In the genomic region with DNA sequence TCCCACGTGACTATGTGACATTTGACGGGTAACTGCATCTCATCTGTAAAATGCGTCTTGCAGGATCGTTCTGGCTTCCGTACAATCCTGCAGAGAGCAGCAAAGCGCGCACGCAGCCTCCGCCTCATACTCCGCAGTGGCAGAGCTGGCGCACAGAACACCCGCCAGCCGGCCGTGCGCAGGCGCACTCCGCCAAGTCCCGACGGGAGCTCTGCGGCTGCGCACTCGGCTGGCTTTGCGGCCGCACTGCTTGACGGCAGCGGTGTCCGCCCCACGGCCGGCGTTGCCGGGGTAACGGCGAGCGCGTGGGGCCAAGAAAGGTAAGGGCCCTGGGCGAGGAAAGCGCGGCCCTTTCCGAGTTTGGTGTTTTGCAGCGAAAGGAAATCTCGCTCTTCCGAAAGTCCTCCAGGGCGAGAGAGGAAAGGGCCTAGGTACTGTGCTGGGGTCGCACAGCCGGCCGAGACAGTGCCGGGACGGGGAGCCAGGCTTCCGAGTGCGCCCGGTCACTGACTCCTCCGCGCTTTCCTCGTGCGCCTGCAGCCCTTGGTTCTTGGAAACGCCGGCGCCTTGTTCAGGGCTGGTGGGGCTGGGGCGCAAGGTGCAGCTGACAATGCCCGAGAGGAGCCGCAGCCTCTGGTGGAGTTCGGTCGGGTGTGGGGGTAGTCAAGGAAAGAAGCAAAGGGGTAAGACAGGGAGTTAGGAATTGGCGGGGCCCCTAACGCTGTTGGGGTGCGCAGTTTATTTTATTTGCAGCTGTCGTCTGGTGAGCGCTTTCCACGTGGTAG, we compare ENCODE assay signal across 1 cellular context.
TF ChIP-seq lines count a peak whose summit lies in the region.

A gene (plus strand): TSS at position 283 of the 785 bp plus-strand sequence. CDS start 5,321 bp downstream, outside the sequence.

TF ChIP-seq in HepG2, 621 proteins besides CTCF, POLR2A, EP300 and RAD21 (continued from another document and continues in another):
- TF ChIP-seq, protein P1, sequence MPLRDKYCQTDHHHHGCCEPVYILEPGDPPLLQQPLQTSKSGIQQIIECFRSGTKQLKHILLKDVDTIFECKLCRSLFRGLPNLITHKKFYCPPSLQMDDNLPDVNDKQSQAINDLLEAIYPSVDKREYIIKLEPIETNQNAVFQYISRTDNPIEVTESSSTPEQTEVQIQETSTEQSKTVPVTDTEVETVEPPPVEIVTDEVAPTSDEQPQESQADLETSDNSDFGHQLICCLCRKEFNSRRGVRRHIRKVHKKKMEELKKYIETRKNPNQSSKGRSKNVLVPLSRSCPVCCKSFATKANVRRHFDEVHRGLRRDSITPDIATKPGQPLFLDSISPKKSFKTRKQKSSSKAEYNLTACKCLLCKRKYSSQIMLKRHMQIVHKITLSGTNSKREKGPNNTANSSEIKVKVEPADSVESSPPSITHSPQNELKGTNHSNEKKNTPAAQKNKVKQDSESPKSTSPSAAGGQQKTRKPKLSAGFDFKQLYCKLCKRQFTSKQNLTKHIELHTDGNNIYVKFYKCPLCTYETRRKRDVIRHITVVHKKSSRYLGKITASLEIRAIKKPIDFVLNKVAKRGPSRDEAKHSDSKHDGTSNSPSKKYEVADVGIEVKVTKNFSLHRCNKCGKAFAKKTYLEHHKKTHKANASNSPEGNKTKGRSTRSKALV (CRISPR knock-in tag; IDR thresholded peaks at IDR 0.05): peak; percentile 98
- TF ChIP-seq ZBTB7B (CRISPR knock-in tag; IDR thresholded peaks at IDR 0.05) (0 out of 2 replicates have a peak, but pooled peaks have one; percentile 27), ZNF124 (CRISPR knock-in tag; IDR thresholded peaks at IDR 0.05) (no peak), ZNF432 (CRISPR knock-in tag; IDR thresholded peaks at IDR 0.05; ENCODE audit: borderline replicate concordance) (no peak), REPIN1 (CRISPR knock-in tag; IDR thresholded peaks at IDR 0.05; ENCODE audit: borderline replicate concordance, low read depth) (peak; percentile 90; the same call in 1 of the 2 replicates), ZNF207 (IDR thresholded peaks at IDR 0.05; ENCODE audit: borderline replicate concordance) (no peak), SSRP1 (CRISPR knock-in tag; IDR thresholded peaks at IDR 0.05) (no peak), ZFYVE20 (CRISPR knock-in tag; IDR thresholded peaks at IDR 0.05; ENCODE audit: borderline replicate concordance, low read depth) (no peak), NAIF1 (CRISPR knock-in tag; IDR thresholded peaks at IDR 0.05; ENCODE audit: borderline replicate concordance) (peak; percentile 95), ARNT (IDR thresholded peaks at IDR 0.05) (no peak), SIX1 (CRISPR knock-in tag; IDR thresholded peaks at IDR 0.05; ENCODE audit: borderline replicate concordance) (no peak), ZMYM4 (CRISPR knock-in tag; IDR thresholded peaks at IDR 0.05) (peak; percentile 91), RXRB (CRISPR knock-in tag; IDR thresholded peaks at IDR 0.05; ENCODE audit: borderline replicate concordance) (peak; percentile 23; the same call in 1 of the 2 replicates), ZSCAN25 (CRISPR knock-in tag; IDR thresholded peaks at IDR 0.05) (no peak), NFATC3 (CRISPR knock-in tag; IDR thresholded peaks at IDR 0.05) (0 out of 2 replicates have a peak, but pooled peaks have one; percentile 13), BHLHE40 (IDR thresholded peaks at IDR 0.05; ENCODE audit: low read length) (no peak), KDM4B (CRISPR knock-in tag; IDR thresholded peaks at IDR 0.05) (0 out of 2 replicates have a peak, but pooled peaks have one; percentile 10), KAT7 (CRISPR knock-in tag; IDR thresholded peaks at IDR 0.05; ENCODE audit: borderline replicate concordance) (0 out of 2 replicates have a peak, but pooled peaks have one; percentile 17), ZKSCAN8 (CRISPR knock-in tag; IDR thresholded peaks at IDR 0.05; ENCODE audit: borderline replicate concordance) (peak; percentile 65; the same call in 1 of the 2 replicates), RBAK (CRISPR knock-in tag; IDR thresholded peaks at IDR 0.05) (no peak), DPF2 (CRISPR knock-in tag; IDR thresholded peaks at IDR 0.05; ENCODE audit: borderline replicate concordance, low read depth) (no peak), ESRRA (CRISPR knock-in tag; IDR thresholded peaks at IDR 0.05; ENCODE audit: low read depth) (peak; percentile 43; the same call in 1 of the 2 replicates), YEATS2 (CRISPR knock-in tag; IDR thresholded peaks at IDR 0.05; ENCODE audit: borderline replicate concordance) (peak; percentile 81), GTF2F1 (IDR thresholded peaks at IDR 0.05; ENCODE audit: low read length) (no peak), ZNF326 (CRISPR knock-in tag; IDR thresholded peaks at IDR 0.05; ENCODE audit: borderline replicate concordance) (no peak), NFYB (CRISPR knock-in tag; IDR thresholded peaks at IDR 0.05) (no peak), ZBTB42 (CRISPR knock-in tag; IDR thresholded peaks at IDR 0.05) (no peak; the same call in 1 of the 2 replicates), HNRNPK (IDR thresholded peaks at IDR 0.05; ENCODE audit: low read depth, low read length, poor library complexity, severe bottlenecking) (no peak), TCF7L2 (IDR thresholded peaks at IDR 0.05; ENCODE audit: low read depth, low read length) (no peak), ZNF883 (CRISPR knock-in tag; IDR thresholded peaks at IDR 0.05; ENCODE audit: not compliant biosample characterization) (no peak), ATF7 (IDR thresholded peaks at IDR 0.05) (no peak), ATF7 (CRISPR knock-in tag; IDR thresholded peaks at IDR 0.05) (no peak; the same call in 1 of the 2 replicates), SRF (IDR thresholded peaks at IDR 0.05; ENCODE audit: low read depth, low read length) (no peak), ERF (CRISPR knock-in tag; IDR thresholded peaks at IDR 0.05) (peak; percentile 76), ZNF263 (CRISPR knock-in tag; IDR thresholded peaks at IDR 0.05) (0 out of 2 replicates have a peak, but pooled peaks have one; percentile 22), ZNF296 (CRISPR knock-in tag; conservative IDR thresholded peaks at IDR 0.05) (0 out of 2 replicates have a peak, but pooled peaks have one; percentile 15), JUND (CRISPR knock-in tag; IDR thresholded peaks at IDR 0.05) (no peak), FOXP1 (IDR thresholded peaks at IDR 0.05) (no peak), FOXP1 (CRISPR knock-in tag; IDR thresholded peaks at IDR 0.05) (no peak), NCOA5 (CRISPR knock-in tag; IDR thresholded peaks at IDR 0.05) (no peak), KAT8 (CRISPR knock-in tag; IDR thresholded peaks at IDR 0.05) (peak; percentile 92), KLF16 (CRISPR knock-in tag; IDR thresholded peaks at IDR 0.05) (peak in 1 of 2 experiments; percentile 78; a peak in 2 of 4 replicates), HHEX (CRISPR knock-in tag; IDR thresholded peaks at IDR 0.05) (no peak), SMARCC2 (IDR thresholded peaks at IDR 0.05) (no peak), ZNF543 (CRISPR knock-in tag; IDR thresholded peaks at IDR 0.05) (0 out of 2 replicates have a peak, but pooled peaks have one; percentile 56), AGO2 (optimal IDR thresholded peaks at IDR 0.05; ENCODE audit: low read depth, low read length) (peak; percentile 77), KAT2B (IDR thresholded peaks at IDR 0.05; ENCODE audit: borderline replicate concordance, low read depth, low read length) (no peak), ZNF713 (CRISPR knock-in tag; IDR thresholded peaks at IDR 0.05) (0 out of 2 replicates have a peak, but pooled peaks have one; percentile 10), NFIC (IDR thresholded peaks at IDR 0.05; ENCODE audit: low read length) (no peak), PHF8 (CRISPR knock-in tag; IDR thresholded peaks at IDR 0.05) (peak; percentile 93), NR2C2 (CRISPR knock-in tag; IDR thresholded peaks at IDR 0.05; ENCODE audit: borderline replicate concordance) (peak; percentile 30; the same call in 1 of the 2 replicates), ZFX (CRISPR knock-in tag; IDR thresholded peaks at IDR 0.05; ENCODE audit: low read depth) (peak; percentile 94), ZNF17 (CRISPR knock-in tag; IDR thresholded peaks at IDR 0.05) (no peak), IKZF1 (IDR thresholded peaks at IDR 0.05) (no peak), RFX5 (IDR thresholded peaks at IDR 0.05; ENCODE audit: low read depth, low read length) (no peak; the same call in 1 of the 2 replicates), DR1 (CRISPR knock-in tag; IDR thresholded peaks at IDR 0.05) (peak; percentile 44; the same call in 1 of the 2 replicates), SRSF1 (optimal IDR thresholded peaks at IDR 0.05; ENCODE audit: low read depth, low read length) (no peak), KLF6 (CRISPR knock-in tag; IDR thresholded peaks at IDR 0.05) (no peak), HOXA5 (CRISPR knock-in tag; IDR thresholded peaks at IDR 0.05) (no peak), ZNF7 (CRISPR knock-in tag; IDR thresholded peaks at IDR 0.05) (no peak)
- TF ChIP-seq, protein P2, sequence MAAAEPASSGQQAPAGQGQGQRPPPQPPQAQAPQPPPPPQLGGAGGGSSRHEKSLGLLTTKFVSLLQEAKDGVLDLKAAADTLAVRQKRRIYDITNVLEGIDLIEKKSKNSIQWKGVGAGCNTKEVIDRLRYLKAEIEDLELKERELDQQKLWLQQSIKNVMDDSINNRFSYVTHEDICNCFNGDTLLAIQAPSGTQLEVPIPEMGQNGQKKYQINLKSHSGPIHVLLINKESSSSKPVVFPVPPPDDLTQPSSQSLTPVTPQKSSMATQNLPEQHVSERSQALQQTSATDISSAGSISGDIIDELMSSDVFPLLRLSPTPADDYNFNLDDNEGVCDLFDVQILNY (CRISPR knock-in tag; conservative IDR thresholded peaks at IDR 0.05): peak; percentile 25; the same call in 1 of the 2 replicates
- TF ChIP-seq, protein P3, sequence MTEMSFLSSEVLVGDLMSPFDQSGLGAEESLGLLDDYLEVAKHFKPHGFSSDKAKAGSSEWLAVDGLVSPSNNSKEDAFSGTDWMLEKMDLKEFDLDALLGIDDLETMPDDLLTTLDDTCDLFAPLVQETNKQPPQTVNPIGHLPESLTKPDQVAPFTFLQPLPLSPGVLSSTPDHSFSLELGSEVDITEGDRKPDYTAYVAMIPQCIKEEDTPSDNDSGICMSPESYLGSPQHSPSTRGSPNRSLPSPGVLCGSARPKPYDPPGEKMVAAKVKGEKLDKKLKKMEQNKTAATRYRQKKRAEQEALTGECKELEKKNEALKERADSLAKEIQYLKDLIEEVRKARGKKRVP (CRISPR knock-in tag; IDR thresholded peaks at IDR 0.05): peak in 1 of 2 experiments; percentile 54; a peak in 1 of 4 replicates
- TF ChIP-seq, protein P4, sequence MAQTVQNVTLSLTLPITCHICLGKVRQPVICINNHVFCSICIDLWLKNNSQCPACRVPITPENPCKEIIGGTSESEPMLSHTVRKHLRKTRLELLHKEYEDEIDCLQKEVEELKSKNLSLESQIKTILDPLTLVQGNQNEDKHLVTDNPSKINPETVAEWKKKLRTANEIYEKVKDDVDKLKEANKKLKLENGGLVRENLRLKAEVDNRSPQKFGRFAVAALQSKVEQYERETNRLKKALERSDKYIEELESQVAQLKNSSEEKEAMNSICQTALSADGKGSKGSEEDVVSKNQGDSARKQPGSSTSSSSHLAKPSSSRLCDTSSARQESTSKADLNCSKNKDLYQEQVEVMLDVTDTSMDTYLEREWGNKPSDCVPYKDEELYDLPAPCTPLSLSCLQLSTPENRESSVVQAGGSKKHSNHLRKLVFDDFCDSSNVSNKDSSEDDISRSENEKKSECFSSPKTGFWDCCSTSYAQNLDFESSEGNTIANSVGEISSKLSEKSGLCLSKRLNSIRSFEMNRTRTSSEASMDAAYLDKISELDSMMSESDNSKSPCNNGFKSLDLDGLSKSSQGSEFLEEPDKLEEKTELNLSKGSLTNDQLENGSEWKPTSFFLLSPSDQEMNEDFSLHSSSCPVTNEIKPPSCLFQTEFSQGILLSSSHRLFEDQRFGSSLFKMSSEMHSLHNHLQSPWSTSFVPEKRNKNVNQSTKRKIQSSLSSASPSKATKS (CRISPR knock-in tag; IDR thresholded peaks at IDR 0.05): no peak
- TF ChIP-seq, protein P5, sequence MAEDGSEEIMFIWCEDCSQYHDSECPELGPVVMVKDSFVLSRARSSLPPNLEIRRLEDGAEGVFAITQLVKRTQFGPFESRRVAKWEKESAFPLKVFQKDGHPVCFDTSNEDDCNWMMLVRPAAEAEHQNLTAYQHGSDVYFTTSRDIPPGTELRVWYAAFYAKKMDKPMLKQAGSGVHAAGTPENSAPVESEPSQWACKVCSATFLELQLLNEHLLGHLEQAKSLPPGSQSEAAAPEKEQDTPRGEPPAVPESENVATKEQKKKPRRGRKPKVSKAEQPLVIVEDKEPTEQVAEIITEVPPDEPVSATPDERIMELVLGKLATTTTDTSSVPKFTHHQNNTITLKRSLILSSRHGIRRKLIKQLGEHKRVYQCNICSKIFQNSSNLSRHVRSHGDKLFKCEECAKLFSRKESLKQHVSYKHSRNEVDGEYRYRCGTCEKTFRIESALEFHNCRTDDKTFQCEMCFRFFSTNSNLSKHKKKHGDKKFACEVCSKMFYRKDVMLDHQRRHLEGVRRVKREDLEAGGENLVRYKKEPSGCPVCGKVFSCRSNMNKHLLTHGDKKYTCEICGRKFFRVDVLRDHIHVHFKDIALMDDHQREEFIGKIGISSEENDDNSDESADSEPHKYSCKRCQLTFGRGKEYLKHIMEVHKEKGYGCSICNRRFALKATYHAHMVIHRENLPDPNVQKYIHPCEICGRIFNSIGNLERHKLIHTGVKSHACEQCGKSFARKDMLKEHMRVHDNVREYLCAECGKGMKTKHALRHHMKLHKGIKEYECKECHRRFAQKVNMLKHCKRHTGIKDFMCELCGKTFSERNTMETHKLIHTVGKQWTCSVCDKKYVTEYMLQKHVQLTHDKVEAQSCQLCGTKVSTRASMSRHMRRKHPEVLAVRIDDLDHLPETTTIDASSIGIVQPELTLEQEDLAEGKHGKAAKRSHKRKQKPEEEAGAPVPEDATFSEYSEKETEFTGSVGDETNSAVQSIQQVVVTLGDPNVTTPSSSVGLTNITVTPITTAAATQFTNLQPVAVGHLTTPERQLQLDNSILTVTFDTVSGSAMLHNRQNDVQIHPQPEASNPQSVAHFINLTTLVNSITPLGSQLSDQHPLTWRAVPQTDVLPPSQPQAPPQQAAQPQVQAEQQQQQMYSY (CRISPR knock-in tag; IDR thresholded peaks at IDR 0.05): no peak
- TF ChIP-seq, protein P6, sequence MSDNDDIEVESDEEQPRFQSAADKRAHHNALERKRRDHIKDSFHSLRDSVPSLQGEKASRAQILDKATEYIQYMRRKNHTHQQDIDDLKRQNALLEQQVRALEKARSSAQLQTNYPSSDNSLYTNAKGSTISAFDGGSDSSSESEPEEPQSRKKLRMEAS (IDR thresholded peaks at IDR 0.05): peak; percentile 84
- TF ChIP-seq, protein P7, sequence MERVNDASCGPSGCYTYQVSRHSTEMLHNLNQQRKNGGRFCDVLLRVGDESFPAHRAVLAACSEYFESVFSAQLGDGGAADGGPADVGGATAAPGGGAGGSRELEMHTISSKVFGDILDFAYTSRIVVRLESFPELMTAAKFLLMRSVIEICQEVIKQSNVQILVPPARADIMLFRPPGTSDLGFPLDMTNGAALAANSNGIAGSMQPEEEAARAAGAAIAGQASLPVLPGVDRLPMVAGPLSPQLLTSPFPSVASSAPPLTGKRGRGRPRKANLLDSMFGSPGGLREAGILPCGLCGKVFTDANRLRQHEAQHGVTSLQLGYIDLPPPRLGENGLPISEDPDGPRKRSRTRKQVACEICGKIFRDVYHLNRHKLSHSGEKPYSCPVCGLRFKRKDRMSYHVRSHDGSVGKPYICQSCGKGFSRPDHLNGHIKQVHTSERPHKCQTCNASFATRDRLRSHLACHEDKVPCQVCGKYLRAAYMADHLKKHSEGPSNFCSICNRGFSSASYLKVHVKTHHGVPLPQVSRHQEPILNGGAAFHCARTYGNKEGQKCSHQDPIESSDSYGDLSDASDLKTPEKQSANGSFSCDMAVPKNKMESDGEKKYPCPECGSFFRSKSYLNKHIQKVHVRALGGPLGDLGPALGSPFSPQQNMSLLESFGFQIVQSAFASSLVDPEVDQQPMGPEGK (CRISPR knock-in tag; IDR thresholded peaks at IDR 0.05): no peak; the same call in 1 of the 2 replicates
